12 cellular contexts compared by ENCODE assay signal in genomic region chr10:88994034-88994433, GRCh38. TPM values are rescaled to one million over a fixed set of nuclear protein-coding genes. Genes with fewer than 3 reads are reported as not detected.
DNase-seq lines count a peak whose midpoint lies in the region; ATAC-seq and TF ChIP-seq lines count a peak whose summit lies in the region.
"Had no signal": no experiment of that assay in that cellular context is flagged by ENCODE, and none has a peak within 500 bp of the region (broad histone marks: within the 10 kb centered on the region; RNA-seq: fewer than 3 reads in every experiment).

No MANE protein-coding gene starts in this region.

- ATAC-seq in SK-N-SH treated with all-trans-retinoic acid at 6 μM for 48 hours (no peak), GM19351 (IDR thresholded peaks at IDR 0.05; ENCODE audit: unreplicated experiment) (no peak), GM19463 (IDR thresholded peaks at IDR 0.05; ENCODE audit: unreplicated experiment) (no peak)
- no peak for ATAC-seq in stimulated activated effector memory CD8-positive, alpha-beta T cell treated with anti-CD3 and anti-CD28 coated beads, Interleukin-12 subunit alpha, Interleukin-12 subunit beta, amount 100 ng/mL, for 72 hours

- H4K20me1 ChIP-seq in SK-N-SH (ENCODE audit: insufficient read depth) = no peaks in the 10 kb centered on the region

- 0 out of 2 replicates have a peak overlapping the region, but pooled peaks have one; percentile 1 for H3K9ac ChIP-seq in SK-N-SH

- POLR2A ChIA-PET in SK-N-SH (lab: Yijun Ruan, JAX) = no interaction called here

- H3K27ac Mint-ChIP-seq in stimulated activated effector memory CD8-positive, alpha-beta T cell treated with anti-CD3 and anti-CD28 coated beads, Interleukin-12 subunit alpha, Interleukin-12 subunit beta, amount 100 ng/mL, for 72 hours = peak overlapping the region; percentile 98
- H3K27ac Mint-ChIP-seq: naive B cell had no signal

- H3K9me3 ChIP-seq in SK-N-SH = no peaks in the 10 kb centered on the region
- no peaks in the 10 kb centered on the region for H3K9me3 ChIP-seq in MG63

- H2AFZ ChIP-seq in SK-N-SH (ENCODE audit: low read depth) = peak overlapping the region; percentile 52; the same call in 1 of the 2 replicates

- peaks cover 72% of the 10 kb centered on the region for H3K36me3 Mint-ChIP-seq in stimulated activated effector memory CD8-positive, alpha-beta T cell treated with anti-CD3 and anti-CD28 coated beads, Interleukin-12 subunit alpha, Interleukin-12 subunit beta, amount 100 ng/mL, for 72 hours
- H3K36me3 Mint-ChIP-seq: naive B cell had no signal

- peaks cover 0 to 5% of the 10 kb centered on the region in 2 experiments for H3K36me3 ChIP-seq in SK-N-SH (replicated peaks in 1 of 2; ENCODE audit: control insufficient read depth in 1 of 2, insufficient read depth in 2 of 2, low read length in 1 of 2)
- H3K36me3 ChIP-seq in MG63 = no peaks in the 10 kb centered on the region

- whole genome bisulfite sequencing in SK-N-SH (ENCODE audit: low lambda C conversion rate) = 29% methylated on average over 1 of the region's 1 CpG

- peaks cover 14% of the 10 kb centered on the region for H3F3A ChIP-seq in SK-N-SH (replicated peaks; ENCODE audit: insufficient read depth)

- H3K27me3 ChIP-seq in SK-N-SH (ENCODE audit: insufficient read depth) = no peaks in the 10 kb centered on the region
- no peaks in the 10 kb centered on the region for H3K27me3 ChIP-seq in MG63

- peak overlapping the region in 1 of 2 experiments; percentile 31; a peak in 1 of 4 replicates for H3K4me3 ChIP-seq in SK-N-SH (ENCODE audit: low read depth in 2 of 2, low read length in 1 of 2)
- peak overlapping the region; percentile 60 for H3K4me3 ChIP-seq in MG63
- no peak overlapping the region for H3K4me3 ChIP-seq in epithelial cell of esophagus (ENCODE audit: low read length)

- peaks cover 73% of the 10 kb centered on the region for H3K79me2 ChIP-seq in SK-N-SH (ENCODE audit: insufficient read depth)

- TF ChIP-seq CTCF in SK-N-SH (IDR thresholded peaks at IDR 0.05) (no peak), epithelial cell of esophagus (IDR thresholded peaks at IDR 0.05; ENCODE audit: insufficient read depth, low read depth, low read length, missing control alignments) (no peak)

- no peaks in the 10 kb centered on the region for H3K9me2 ChIP-seq in SK-N-SH

- peaks cover 63% of the 10 kb centered on the region for H3K4me1 Mint-ChIP-seq in stimulated activated effector memory CD8-positive, alpha-beta T cell treated with anti-CD3 and anti-CD28 coated beads, Interleukin-12 subunit alpha, Interleukin-12 subunit beta, amount 100 ng/mL, for 72 hours

- H3K4me3 Mint-ChIP-seq in stimulated activated effector memory CD8-positive, alpha-beta T cell treated with anti-CD3 and anti-CD28 coated beads, Interleukin-12 subunit alpha, Interleukin-12 subunit beta, amount 100 ng/mL, for 72 hours = peak overlapping the region; percentile 94

- no peak for TF ChIP-seq RAD21 in SK-N-SH (IDR thresholded peaks at IDR 0.05; ENCODE audit: low read length)

- CTCF ChIA-PET in SK-N-SH (lab: Yijun Ruan, JAX) = interaction anchor here (1.0 to 13.7 kb wide), 7 partner anchors 15 to 224 kb away, joined by 3 to 314 read pairs (median 7); no protein-coding TSS in a partner anchor

- peaks cover 8 to 18% of the 10 kb centered on the region in 2 experiments; a peak in 3 of 4 replicates for H3K4me1 ChIP-seq in SK-N-SH (ENCODE audit: control insufficient read depth in 1 of 2, insufficient read depth in 2 of 2, low read depth in 1 of 2, low read length in 1 of 2)

- no peak overlapping the region for H3K27ac ChIP-seq in SK-N-SH (ENCODE audit: low read depth in 2 of 2, low read length in 1 of 2)

- no peaks in the 10 kb centered on the region for H3K9me3 Mint-ChIP-seq in stimulated activated effector memory CD8-positive, alpha-beta T cell treated with anti-CD3 and anti-CD28 coated beads, Interleukin-12 subunit alpha, Interleukin-12 subunit beta, amount 100 ng/mL, for 72 hours
- H3K9me3 Mint-ChIP-seq: naive B cell had no signal

- DNase-seq in SK-N-SH (no peak), MG63 (no peak), epithelial cell of esophagus (ENCODE audit: low read depth) (peak; percentile 36), HK-2 (ENCODE audit: unreplicated experiment) (no peak)
- DNase-seq in stimulated activated effector memory CD8-positive, alpha-beta T cell treated with anti-CD3 and anti-CD28 coated beads, Interleukin-12 subunit alpha, Interleukin-12 subunit beta, amount 100 ng/mL, for 72 hours (ENCODE audit: low spot score in 2 of 2) = no peak
- DNase-seq: activated CD4-positive, CD25-positive, alpha-beta regulatory T cell; effector CD4-positive, alpha-beta T cell; naive B cell; NCI-H2029 treated with DMSO at 0.1 percent for 48 hours had no signal

- no peak for TF ChIP-seq EP300 in SK-N-SH (IDR thresholded peaks at IDR 0.05; ENCODE audit: borderline replicate concordance in 1 of 2, low read depth in 1 of 2, low read length in 1 of 2)

- H3K4me2 ChIP-seq in SK-N-SH = peak overlapping the region; percentile 91

TF ChIP-seq in SK-N-SH, 30 proteins besides CTCF, POLR2A, EP300 and RAD21 (continues in another document):
- no peak for TF ChIP-seq MAX (IDR thresholded peaks at IDR 0.05; ENCODE audit: low read depth)
- no peak for TF ChIP-seq JUND (IDR thresholded peaks at IDR 0.05)
- TF ChIP-seq RXRA (IDR thresholded peaks at IDR 0.05; ENCODE audit: borderline replicate concordance, low read depth) = no peak
- no peak for TF ChIP-seq ELF1 (IDR thresholded peaks at IDR 0.05)
- TF ChIP-seq YY1 (IDR thresholded peaks at IDR 0.05; ENCODE audit: low read depth) = no peak
- TF ChIP-seq, protein P1, sequence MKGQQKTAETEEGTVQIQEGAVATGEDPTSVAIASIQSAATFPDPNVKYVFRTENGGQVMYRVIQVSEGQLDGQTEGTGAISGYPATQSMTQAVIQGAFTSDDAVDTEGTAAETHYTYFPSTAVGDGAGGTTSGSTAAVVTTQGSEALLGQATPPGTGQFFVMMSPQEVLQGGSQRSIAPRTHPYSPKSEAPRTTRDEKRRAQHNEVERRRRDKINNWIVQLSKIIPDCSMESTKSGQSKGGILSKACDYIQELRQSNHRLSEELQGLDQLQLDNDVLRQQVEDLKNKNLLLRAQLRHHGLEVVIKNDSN (IDR thresholded peaks at IDR 0.05; ENCODE audit: borderline replicate concordance, low read depth) = no peak
- no peak for TF ChIP-seq NRF1 (IDR thresholded peaks at IDR 0.05; ENCODE audit: low read depth, low read length)
- no peak for TF ChIP-seq TAF1 (IDR thresholded peaks at IDR 0.05; ENCODE audit: borderline replicate concordance, low read depth, low read length)
- TF ChIP-seq IRF3 (IDR thresholded peaks at IDR 0.05; ENCODE audit: low read depth, low read length) = no peak

TF ChIP-seq in SK-N-SH treated with all-trans-retinoic acid at 6 μM for 48 hours, 23 proteins besides CTCF, POLR2A, EP300 and RAD21:
- TF ChIP-seq ZNF8 (CRISPR knock-in tag; IDR thresholded peaks at IDR 0.05) = no peak
- no peak for TF ChIP-seq ISL1 (CRISPR knock-in tag; IDR thresholded peaks at IDR 0.05)
- no peak for TF ChIP-seq ZFP3 (CRISPR knock-in tag; IDR thresholded peaks at IDR 0.05)

RNA-seq across cellular contexts. Expression of gene FAS, which starts 3.4 kb away (rescaled TPM):
- polyA plus RNA-seq in SK-N-SH (2012; rRNA removed) = 31.5 and 44.2 TPM in 2 replicates
- polyA plus RNA-seq in SK-N-SH (2012; cell fraction: cytosol; rRNA removed) = 37.8 and 39.8 TPM in 2 replicates
- polyA plus RNA-seq in SK-N-SH (2012; cell fraction: nucleus; rRNA removed) = 24.3 and 50.5 TPM in 2 replicates
- total RNA-seq in MG63 (2014; rRNA removed; shearing (Covaris generic); ENCODE audit: low replicate concordance) = 12.5 and 13.9 TPM in 2 replicates

RNA-seq across cellular contexts. Expression of gene ACTA2, which starts 41.5 kb away (rescaled TPM):
- 119 and 130 TPM in 2 replicates for polyA plus RNA-seq in SK-N-SH (2012; rRNA removed)
- 128 and 149 TPM in 2 replicates for polyA plus RNA-seq in SK-N-SH (2012; cell fraction: cytosol; rRNA removed)
- 146 and 161 TPM in 2 replicates for polyA plus RNA-seq in SK-N-SH (2012; cell fraction: nucleus; rRNA removed)
- 19.4 and 24.2 TPM in 2 replicates for total RNA-seq in MG63 (2014; rRNA removed; shearing (Covaris generic); ENCODE audit: low replicate concordance)
